ENCODE assay signal across 1 cellular context in the genomic region with DNA sequence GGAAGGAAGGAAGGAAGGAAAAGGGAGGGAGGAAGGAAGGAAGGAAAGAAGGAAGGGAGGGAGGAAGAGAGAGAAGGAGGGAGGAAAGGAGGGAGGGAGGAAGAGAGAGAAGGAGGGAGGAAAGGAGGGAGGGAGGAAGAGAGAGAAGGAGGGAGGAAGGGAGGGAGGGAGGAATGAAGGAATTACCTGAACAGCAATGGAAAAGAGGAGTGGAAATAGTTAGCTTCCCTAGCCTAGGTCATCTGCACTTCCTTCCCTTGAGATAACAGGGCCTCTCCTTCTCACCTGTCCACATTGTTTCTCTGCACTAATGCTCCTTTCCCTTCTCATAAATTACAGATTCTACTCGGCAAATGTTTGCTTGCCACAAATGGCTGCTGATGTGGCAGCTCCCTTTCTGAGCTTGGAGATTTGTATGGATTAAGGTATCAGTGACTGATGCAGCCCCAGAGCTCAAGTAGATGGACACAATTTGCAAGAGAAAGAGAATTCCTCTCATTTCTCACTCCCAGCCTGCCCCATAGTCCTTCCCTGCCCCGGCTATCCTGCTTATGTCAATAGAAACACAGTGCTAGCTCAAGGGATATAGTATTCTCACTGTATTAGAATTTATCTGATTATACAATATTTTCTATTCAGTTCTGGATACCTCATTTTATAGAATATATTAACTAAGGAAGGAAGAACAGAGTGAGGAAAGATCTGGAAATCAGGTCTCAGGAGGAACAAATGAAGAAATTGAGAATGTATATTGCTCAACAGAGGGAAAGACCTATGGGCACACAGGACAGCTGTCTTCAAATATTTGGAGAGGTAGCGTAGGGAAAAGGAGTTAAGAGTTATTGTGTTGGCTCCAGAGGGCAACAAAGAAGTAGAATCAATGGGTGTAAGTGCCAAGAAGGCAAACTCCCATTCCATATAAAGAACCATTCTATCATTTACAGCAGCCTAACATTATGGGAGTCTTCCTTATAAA.
TF ChIP-seq lines count a peak whose summit lies in the region.

No MANE protein-coding gene starts in this region.

TF ChIP-seq in K562, 482 proteins besides CTCF, POLR2A, EP300 and RAD21:
- no peak for TF ChIP-seq DMBX1 (CRISPR knock-in tag; IDR thresholded peaks at IDR 0.05; ENCODE audit: borderline replicate concordance)
- peak; percentile 58 for TF ChIP-seq ZNF512 (tag; IDR thresholded peaks at IDR 0.05)
- no peak for TF ChIP-seq SUPT5H (IDR thresholded peaks at IDR 0.05)
- TF ChIP-seq ZNF766 (CRISPR knock-in tag; conservative IDR thresholded peaks at IDR 0.05), result no peak
- TF ChIP-seq BRF1 (IDR thresholded peaks at IDR 0.05; ENCODE audit: borderline replicate concordance, extremely low read depth, insufficient read length), result no peak
- no peak for TF ChIP-seq CEBPG (CRISPR knock-in tag; IDR thresholded peaks at IDR 0.05)
- TF ChIP-seq CEBPG (tag; conservative IDR thresholded peaks at IDR 0.05 in 1 of 2, IDR thresholded peaks at IDR 0.05 in 1 of 2), result 0 out of 4 replicates have a peak, but pooled peaks of 1 of the 2 experiments have one; percentile 13
- TF ChIP-seq, protein P1, sequence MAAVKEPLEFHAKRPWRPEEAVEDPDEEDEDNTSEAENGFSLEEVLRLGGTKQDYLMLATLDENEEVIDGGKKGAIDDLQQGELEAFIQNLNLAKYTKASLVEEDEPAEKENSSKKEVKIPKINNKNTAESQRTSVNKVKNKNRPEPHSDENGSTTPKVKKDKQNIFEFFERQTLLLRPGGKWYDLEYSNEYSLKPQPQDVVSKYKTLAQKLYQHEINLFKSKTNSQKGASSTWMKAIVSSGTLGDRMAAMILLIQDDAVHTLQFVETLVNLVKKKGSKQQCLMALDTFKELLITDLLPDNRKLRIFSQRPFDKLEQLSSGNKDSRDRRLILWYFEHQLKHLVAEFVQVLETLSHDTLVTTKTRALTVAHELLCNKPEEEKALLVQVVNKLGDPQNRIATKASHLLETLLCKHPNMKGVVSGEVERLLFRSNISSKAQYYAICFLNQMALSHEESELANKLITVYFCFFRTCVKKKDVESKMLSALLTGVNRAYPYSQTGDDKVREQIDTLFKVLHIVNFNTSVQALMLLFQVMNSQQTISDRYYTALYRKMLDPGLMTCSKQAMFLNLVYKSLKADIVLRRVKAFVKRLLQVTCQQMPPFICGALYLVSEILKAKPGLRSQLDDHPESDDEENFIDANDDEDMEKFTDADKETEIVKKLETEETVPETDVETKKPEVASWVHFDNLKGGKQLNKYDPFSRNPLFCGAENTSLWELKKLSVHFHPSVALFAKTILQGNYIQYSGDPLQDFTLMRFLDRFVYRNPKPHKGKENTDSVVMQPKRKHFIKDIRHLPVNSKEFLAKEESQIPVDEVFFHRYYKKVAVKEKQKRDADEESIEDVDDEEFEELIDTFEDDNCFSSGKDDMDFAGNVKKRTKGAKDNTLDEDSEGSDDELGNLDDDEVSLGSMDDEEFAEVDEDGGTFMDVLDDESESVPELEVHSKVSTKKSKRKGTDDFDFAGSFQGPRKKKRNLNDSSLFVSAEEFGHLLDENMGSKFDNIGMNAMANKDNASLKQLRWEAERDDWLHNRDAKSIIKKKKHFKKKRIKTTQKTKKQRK (IDR thresholded peaks at IDR 0.05; ENCODE audit: borderline replicate concordance, low read depth, low read length), result no peak
